ENCODE assay signal across 15 cellular contexts in genomic region chr14:36028218-36028617, GRCh38.
DNase-seq lines count a peak whose midpoint lies in the region; TF ChIP-seq lines count a peak whose summit lies in the region.
"Had no signal": no experiment of that assay in that cellular context is flagged by ENCODE, and none has a peak within 500 bp of the region (broad histone marks: within the 10 kb centered on the region; RNA-seq: fewer than 3 reads in every experiment).

No MANE protein-coding gene starts in this region.

- H3K79me1 ChIP-seq in mesendoderm (ENCODE audit: low read length): no peaks in the 10 kb centered on the region

- H2AFZ ChIP-seq in OCI-LY3 (ENCODE audit: low read depth, low read length): peak overlapping the region; percentile 75

- no peak overlapping the region for H4K5ac ChIP-seq in mesendoderm (ENCODE audit: low read length)

- H2AK5ac ChIP-seq in mesendoderm (ENCODE audit: low read length): no peak overlapping the region

- H3K9ac ChIP-seq in OCI-LY3 (ENCODE audit: low read length) (no peak overlapping the region; the same call in 1 of the 2 replicates), mesendoderm (ENCODE audit: low read length) (no peak overlapping the region)

- H3K27me3 ChIP-seq in H7 (ENCODE audit: control insufficient read depth, insufficient read depth, low read length): no peaks in the 10 kb centered on the region
- no peaks in the 10 kb centered on the region for H3K27me3 ChIP-seq in OCI-LY3 (ENCODE audit: low read depth, low read length)
- no peaks in the 10 kb centered on the region for H3K27me3 ChIP-seq in mesendoderm (ENCODE audit: insufficient read depth, low read length, poor library complexity)
- no peaks in the 10 kb centered on the region for H3K27me3 ChIP-seq in MG63
- H3K27me3 ChIP-seq: right atrium auricular region had no signal

- H3K4me2 ChIP-seq in OCI-LY3 (ENCODE audit: low read length) (peak overlapping the region; percentile 40; the same call in 1 of the 2 replicates), mesendoderm (ENCODE audit: low read length) (no peak overlapping the region)

- no peak overlapping the region for H3K56ac ChIP-seq in mesendoderm (ENCODE audit: low read length)

- no peak overlapping the region for H3K4ac ChIP-seq in mesendoderm (ENCODE audit: low read depth, low read length)

- no peak overlapping the region for H4K8ac ChIP-seq in mesendoderm (ENCODE audit: low read depth, low read length)

- no peak overlapping the region for H2BK5ac ChIP-seq in mesendoderm (ENCODE audit: low read length)

- H3K79me2 ChIP-seq in OCI-LY3 (ENCODE audit: low read length): no peaks in the 10 kb centered on the region
- no peaks in the 10 kb centered on the region for H3K79me2 ChIP-seq in mesendoderm (ENCODE audit: control insufficient read depth, insufficient read depth, low read length)

- H3K9me3 ChIP-seq in OCI-LY3 (ENCODE audit: insufficient read depth, low read length) (no peaks in the 10 kb centered on the region), MG63 (no peaks in the 10 kb centered on the region)
- H3K9me3 ChIP-seq: right atrium auricular region had no signal

- 0 out of 2 replicates have a peak overlapping the region, but pooled peaks have one; percentile 13 for H3K27ac ChIP-seq in OCI-LY3 (ENCODE audit: low read length)
- H3K27ac ChIP-seq in mesendoderm (ENCODE audit: low read depth, low read length): no peak overlapping the region
- H3K27ac ChIP-seq in substantia nigra (ENCODE audit: low read depth, low read length, poor library complexity, severe bottlenecking): no peak overlapping the region
- H3K27ac ChIP-seq: right atrium auricular region had no signal

- H3K4me1 ChIP-seq in OCI-LY3 (ENCODE audit: low read length) (peaks cover 22% of the 10 kb centered on the region), mesendoderm (ENCODE audit: control insufficient read depth, low read depth, low read length) (no peaks in the 10 kb centered on the region)
- H3K4me1 ChIP-seq: right atrium auricular region had no signal

- no peak overlapping the region for H3K23ac ChIP-seq in mesendoderm (ENCODE audit: low read length)

- DNase-seq in activated CD4-positive, alpha-beta T cell treated with anti-CD3 and anti-CD28 coated beads, Interleukin-2, amount 50 U/mL, for 48 hours: peak; percentile 5 to 7
- no peak for DNase-seq in activated CD4-positive, alpha-beta T cell treated with anti-CD3 and anti-CD28 coated beads, Interleukin-2, amount 50 U/mL, for 1 hour
- DNase-seq in H7 (peak; percentile 33), mesendoderm (peak; percentile 14), NCI-H146 (lab: John Stamatoyannopoulos, UW) (no peak), substantia nigra (lab: John Stamatoyannopoulos, UW) (no peak), MG63 (no peak)
- DNase-seq: activated effector memory CD4-positive, alpha-beta T cell treated with anti-CD3 and anti-CD28 coated beads, Interleukin-2, amount 50 U/mL, for 16 hours; foreskin fibroblast; GDM1; NCI-H187 treated with DMSO at 0.1 percent for 48 hours; stimulated activated CD4-positive, alpha-beta T cell treated with anti-CD3 and anti-CD28 coated beads, Interleukin-2, amount 100 ng/mL, for 48 hours had no signal

- peak; percentile 77 for TF ChIP-seq CTCF in OCI-LY3 (IDR thresholded peaks at IDR 0.05; ENCODE audit: low read depth, low read length)

- no peak overlapping the region for H2BK120ac ChIP-seq in mesendoderm (ENCODE audit: low read depth, low read length)

- H2BK15ac ChIP-seq in mesendoderm (replicated peaks; ENCODE audit: low read depth): no peak overlapping the region

- H3K36me3 ChIP-seq in H7 (replicated peaks; ENCODE audit: control insufficient read depth, insufficient read depth, low read length): no peaks in the 10 kb centered on the region
- H3K36me3 ChIP-seq in OCI-LY3 (replicated peaks; ENCODE audit: low read depth, low read length): no peaks in the 10 kb centered on the region
- H3K36me3 ChIP-seq in mesendoderm (ENCODE audit: control insufficient read depth, insufficient read depth, low read length): no peaks in the 10 kb centered on the region
- H3K36me3 ChIP-seq in MG63: no peaks in the 10 kb centered on the region
- H3K36me3 ChIP-seq: right atrium auricular region had no signal

- WGBS in mesendoderm (ENCODE audit: extremely low coverage, insufficient coverage, low lambda C conversion rate): no CpG with 5 or more reads among the region's 4 CpGs

- no peaks in the 10 kb centered on the region for H4K20me1 ChIP-seq in OCI-LY3 (ENCODE audit: insufficient read depth, low read length)

- no peak overlapping the region for H3K18ac ChIP-seq in mesendoderm (ENCODE audit: low read length)

- no peak overlapping the region for H3K4me3 ChIP-seq in H7 (ENCODE audit: insufficient read depth, low read depth, low read length)
- no peak overlapping the region for H3K4me3 ChIP-seq in OCI-LY3 (ENCODE audit: low read length)
- H3K4me3 ChIP-seq in mesendoderm (ENCODE audit: low read length): no peak overlapping the region
- H3K4me3 ChIP-seq in MG63: no peak overlapping the region
- H3K4me3 ChIP-seq: lung, right atrium auricular region had no signal

Comparison
In these comparisons a context has a peak if more than half of its experiments do, and no peak if none do; other contexts are left out.
1. DNase-seq: peak in activated CD4-positive, alpha-beta T cell treated with anti-CD3 and anti-CD28 coated beads, Interleukin-2, amount 50 U/mL, for 48 hours (2 of 2), H7 (single experiment) and mesendoderm (single experiment); none in activated CD4-positive, alpha-beta T cell treated with anti-CD3 and anti-CD28 coated beads, Interleukin-2, amount 50 U/mL, for 1 hour (single experiment), NCI-H146 (single experiment), substantia nigra (0 of 49) and MG63 (single experiment).